In genomic region chr2:11389551-11390528, GRCh38 we compare ENCODE assay signal across 10 cellular contexts. TPM values are rescaled to one million over a fixed set of nuclear protein-coding genes. Genes with fewer than 3 reads are reported as not detected.
DNase-seq lines count a peak whose midpoint lies in the region; ATAC-seq, FAIRE-seq and TF ChIP-seq lines count a peak whose summit lies in the region.
"Had no signal": no experiment of that assay in that cellular context is flagged by ENCODE, and none has a peak within 500 bp of the region (broad histone marks: within the 10 kb centered on the region; RNA-seq: fewer than 3 reads in every experiment).

No MANE protein-coding gene starts in this region.

- CTCF ChIA-PET in A549 (lab: Yijun Ruan, JAX) = interaction anchor here (0.9 to 9.7 kb wide), 13 partner anchors 9 to 257 kb away, joined by 3 to 55 read pairs (median 5); partner anchors contain the start of gene ROCK2

- peak; percentile 98 to 99 for DNase-seq in A549 (ENCODE audit: low read depth in 1 of 2, low spot score in 1 of 2)
- peak; percentile 97 for DNase-seq in RCC 7860 (ENCODE audit: low spot score)
- DNase-seq in lower lobe of right lung = peak; percentile 59
- DNase-seq in cerebellum (ENCODE audit: low spot score) = no peak
- no peak for DNase-seq in ovary
- no peak for DNase-seq in T-helper 9 cell
- DNase-seq: Karpas-422 had no signal

- TF ChIP-seq CTCF in A549 (IDR thresholded peaks at IDR 0.05) (no peak), lower lobe of right lung (IDR thresholded peaks at IDR 0.05) (no peak), ovary (IDR thresholded peaks at IDR 0.05) (no peak)

- peak; percentile 94 to 97 for TF ChIP-seq EP300 in A549 (IDR thresholded peaks at IDR 0.05)
- no peak for TF ChIP-seq EP300 in ovary (IDR thresholded peaks at IDR 0.05)

- WGBS in A549 (ENCODE audit: missing lambda C conversion rate) = 9% methylated on average over 20 of the region's 20 CpGs
- 69 to 76% (median 75%) methylated on average over 20 of the region's 20 CpGs for WGBS in ovary, 3 donors

- H3K4me3 ChIP-seq in A549 = no peak overlapping the region
- H3K4me3 ChIP-seq in duodenal mucosa (ENCODE audit: low read depth in 1 of 2, low read length in 2 of 2) = no peak overlapping the region
- no peak overlapping the region for H3K4me3 ChIP-seq in lower lobe of right lung
- H3K4me3 ChIP-seq in ovary = no peak overlapping the region

- H3K27me3 ChIP-seq in duodenal mucosa (ENCODE audit: control insufficient read depth in 1 of 2, insufficient read depth in 2 of 2, low read length in 2 of 2) (no peaks in the 10 kb centered on the region), lower lobe of right lung (ENCODE audit: low read depth) (no peaks in the 10 kb centered on the region), ovary (no peaks in the 10 kb centered on the region)

- H3K9me3 ChIP-seq in A549 (no peaks in the 10 kb centered on the region), duodenal mucosa (ENCODE audit: control insufficient read depth in 1 of 2, low read length in 2 of 2) (no peaks in the 10 kb centered on the region), lower lobe of right lung (no peaks in the 10 kb centered on the region), ovary (no peaks in the 10 kb centered on the region)

- TF ChIP-seq POLR2A in A549 (IDR thresholded peaks at IDR 0.05; ENCODE audit: low read length) (no peak), ovary (IDR thresholded peaks at IDR 0.05) (no peak)

- TF ChIP-seq RAD21 in A549 (conservative IDR thresholded peaks at IDR 0.05 in 1 of 2, IDR thresholded peaks at IDR 0.05 in 1 of 2) = peak; percentile 0 to 37; a peak in 3 of 5 replicates

- H3K27ac ChIP-seq in A549 (peak overlapping the region; percentile 86 to 92), duodenal mucosa (ENCODE audit: low read depth, low read length) (peak overlapping the region; percentile 22), lower lobe of right lung (peak overlapping the region; percentile 15), ovary (no peak overlapping the region)

- H3K36me3 ChIP-seq in duodenal mucosa (ENCODE audit: control insufficient read depth in 1 of 2, insufficient read depth in 2 of 2, low read length in 2 of 2) = no peaks in the 10 kb centered on the region
- H3K36me3 ChIP-seq in lower lobe of right lung = no peaks in the 10 kb centered on the region
- H3K36me3 ChIP-seq in ovary = no peaks in the 10 kb centered on the region

- intact Hi-C loops in lower lobe of right lung (cut with DNase I) (no loop called here), ovary (cut with DNase I) (no loop called here)

- H3K4me1 ChIP-seq in A549 (peaks cover 89% of the 10 kb centered on the region), duodenal mucosa (ENCODE audit: control insufficient read depth in 1 of 2, insufficient read depth in 2 of 2, low read length in 2 of 2) (peaks cover 43 to 53% of the 10 kb centered on the region in 2 donors), lower lobe of right lung (peaks cover 38% of the 10 kb centered on the region), ovary (ENCODE audit: insufficient read depth) (peaks cover 2% of the 10 kb centered on the region)

- FAIRE-seq in A549 (lab: Jason Lieb, UNC) (no peak), RCC 7860 (lab: Jason Lieb, UNC) (peak; percentile 88)

- ATAC-seq in A549 (peak; percentile 82 to 86), lower lobe of right lung (peak; percentile 82 to 85), HG02763 (IDR thresholded peaks at IDR 0.05; ENCODE audit: unreplicated experiment) (no peak)
- ATAC-seq: activated CD4-positive, CD25-positive, alpha-beta regulatory T cell treated with anti-CD3 and anti-CD28 coated beads, Interleukin-2, amount 50 U/mL, for 24 hours had no signal

- H3K9ac ChIP-seq in duodenal mucosa (ENCODE audit: low read depth in 1 of 2, low read length in 2 of 2) = no peak overlapping the region

- peak overlapping the region; percentile 54 for H3K4me2 ChIP-seq in A549

- POLR2A ChIA-PET in A549 (lab: Yijun Ruan, JAX) = interaction anchor here (0.8 to 6.8 kb wide), 4 partner anchors 15 to 234 kb away, joined by 3 to 82 read pairs (median 8); partner anchors contain the start of gene ROCK2

TF ChIP-seq in A549, 52 proteins besides CTCF, POLR2A, EP300 and RAD21 (continues in another document):
- TF ChIP-seq BHLHE40 (IDR thresholded peaks at IDR 0.05; ENCODE audit: low read depth, low read length) (peak; percentile 0; the same call in 1 of the 2 replicates), RARB (CRISPR knock-in tag; IDR thresholded peaks at IDR 0.05) (no peak), RNF2 (IDR thresholded peaks at IDR 0.05; ENCODE audit: borderline replicate concordance, low read depth) (no peak), FOSL2 (IDR thresholded peaks at IDR 0.05) (peak; percentile 85), FOSL2 (CRISPR knock-in tag; IDR thresholded peaks at IDR 0.05) (peak; percentile 90), RFX5 (IDR thresholded peaks at IDR 0.05) (no peak), NR3C1 (IDR thresholded peaks at IDR 0.05) (no peak), REST (IDR thresholded peaks at IDR 0.05) (no peak), EHF (CRISPR knock-in tag; IDR thresholded peaks at IDR 0.05) (no peak), PBX3 (IDR thresholded peaks at IDR 0.05) (peak; percentile 77), TP53 (CRISPR knock-in tag; IDR thresholded peaks at IDR 0.05) (no peak), KDM5A (IDR thresholded peaks at IDR 0.05) (no peak), KDM1A (IDR thresholded peaks at IDR 0.05; ENCODE audit: low read depth) (no peak; the same call in 1 of the 2 replicates), HOXA7 (CRISPR knock-in tag; IDR thresholded peaks at IDR 0.05) (0 out of 2 replicates have a peak, but pooled peaks have one; percentile 15), FOSB (CRISPR knock-in tag; IDR thresholded peaks at IDR 0.05) (no peak), ZC3H11A (IDR thresholded peaks at IDR 0.05) (no peak), CEBPB (IDR thresholded peaks at IDR 0.05) (peak; percentile 64 to 84), CBX2 (IDR thresholded peaks at IDR 0.05; ENCODE audit: borderline replicate concordance, low read depth) (no peak), HOXB13 (CRISPR knock-in tag; IDR thresholded peaks at IDR 0.05; ENCODE audit: low read depth) (peak; percentile 53; the same call in 1 of the 2 replicates)
- TF ChIP-seq, protein P1, sequence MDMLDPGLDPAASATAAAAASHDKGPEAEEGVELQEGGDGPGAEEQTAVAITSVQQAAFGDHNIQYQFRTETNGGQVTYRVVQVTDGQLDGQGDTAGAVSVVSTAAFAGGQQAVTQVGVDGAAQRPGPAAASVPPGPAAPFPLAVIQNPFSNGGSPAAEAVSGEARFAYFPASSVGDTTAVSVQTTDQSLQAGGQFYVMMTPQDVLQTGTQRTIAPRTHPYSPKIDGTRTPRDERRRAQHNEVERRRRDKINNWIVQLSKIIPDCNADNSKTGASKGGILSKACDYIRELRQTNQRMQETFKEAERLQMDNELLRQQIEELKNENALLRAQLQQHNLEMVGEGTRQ (IDR thresholded peaks at IDR 0.05) = peak; percentile 58; the same call in 1 of the 2 replicates
- TF ChIP-seq, protein P2, sequence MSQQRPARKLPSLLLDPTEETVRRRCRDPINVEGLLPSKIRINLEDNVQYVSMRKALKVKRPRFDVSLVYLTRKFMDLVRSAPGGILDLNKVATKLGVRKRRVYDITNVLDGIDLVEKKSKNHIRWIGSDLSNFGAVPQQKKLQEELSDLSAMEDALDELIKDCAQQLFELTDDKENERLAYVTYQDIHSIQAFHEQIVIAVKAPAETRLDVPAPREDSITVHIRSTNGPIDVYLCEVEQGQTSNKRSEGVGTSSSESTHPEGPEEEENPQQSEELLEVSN (IDR thresholded peaks at IDR 0.05; ENCODE audit: borderline replicate concordance, low read depth) = peak; percentile 55; the same call in 1 of the 2 replicates

RNA-seq across cellular contexts. Expression of gene ROCK2, which starts 45.4 kb away (rescaled TPM):
- 33.4 and 38.7 TPM in 2 replicates for polyA plus RNA-seq in A549 (2011; rRNA removed)
- polyA plus RNA-seq in A549 (2012; cell fraction: cytosol; rRNA removed) = 5.9 and 6.5 TPM in 2 replicates
- polyA plus RNA-seq in A549 (2012; cell fraction: nucleus; rRNA removed) = 4.2 and 6.9 TPM in 2 replicates
- 34.0 to 38.0 TPM (median 36.4 TPM) in 3 replicates for polyA plus RNA-seq in A549 (2017; fragmentation: RNase III; extraction: RNeasy Plus Mini Kit Qiagen cat#74134 plus additional on column Dnase treatment)
- 28.9 and 30.0 TPM in 2 replicates for polyA minus RNA-seq in A549 (2011; rRNA and poly(A)+ RNA removed)
- 54.3 TPM for total RNA-seq in lower lobe of right lung
- 54.4 TPM for total RNA-seq in cerebellum
- 10 to 100 TPM; 40.1 to 71.9 (median 52.7) TPM for total RNA-seq in ovary
- 10 to 100 TPM; 13.2 to 25.8 TPM for polyA plus RNA-seq in ovary

Comparison
In these comparisons a context has a peak if more than half of its experiments do, and no peak if none do; other contexts are left out.
1. DNase-seq: peak in A549 (2 of 2), RCC 7860 (single experiment) and lower lobe of right lung (single experiment); none in cerebellum (single experiment), ovary (0 of 5) and T-helper 9 cell (single experiment).
2. H3K27ac ChIP-seq: peak in A549 (2 of 2), duodenal mucosa (single experiment) and lower lobe of right lung (single experiment); none in ovary (0 of 2).